Comparison of ENCODE assay signal across 20 cellular contexts in genomic region chr2:30512243-30512866, GRCh38.
DNase-seq lines count a peak whose midpoint lies in the region; ATAC-seq and TF ChIP-seq lines count a peak whose summit lies in the region.
"Had no signal": no experiment of that assay in that cellular context is flagged by ENCODE, and none has a peak within 500 bp of the region (broad histone marks: within the 10 kb centered on the region; RNA-seq: fewer than 3 reads in every experiment).

No MANE protein-coding gene starts in this region.

- no peak overlapping the region for H3K4me3 Mint-ChIP-seq in neural progenitor cell
- H3K4me3 Mint-ChIP-seq: CD4-positive, alpha-beta T cell had no signal

- TF ChIP-seq CTCF in left ventricle myocardium inferior (IDR thresholded peaks at IDR 0.05; ENCODE audit: borderline replicate concordance) = no peak
- no peak for TF ChIP-seq CTCF in epithelial cell of esophagus (IDR thresholded peaks at IDR 0.05; ENCODE audit: insufficient read depth, low read depth, low read length, missing control alignments)
- TF ChIP-seq CTCF in neural progenitor cell (IDR thresholded peaks at IDR 0.05) = no peak

- ATAC-seq in Right ventricle myocardium inferior (no peak), GM19328 (IDR thresholded peaks at IDR 0.05; ENCODE audit: unreplicated experiment) (no peak), HG03378 (IDR thresholded peaks at IDR 0.05; ENCODE audit: unreplicated experiment) (no peak)
- ATAC-seq: GM12878, Panc1 had no signal

- H2AFZ ChIP-seq in neural progenitor cell (replicated peaks) = no peak overlapping the region

- H3K4me1 ChIP-seq in left ventricle myocardium inferior = peaks cover 63% of the 10 kb centered on the region
- peaks cover 34% of the 10 kb centered on the region for H3K4me1 ChIP-seq in neural progenitor cell

- intact Hi-C loops in left ventricle myocardium inferior (cut with micrococcal nuclease) (no loop called here), Right ventricle myocardium inferior (cut with DNase I) (loop anchor here (5.0 to 10.0 kb wide), 3 partner anchors 98 to 155 kb away; no protein-coding TSS in a partner anchor)

- DNase-seq in left ventricle myocardium inferior (no peak), Right ventricle myocardium inferior (ENCODE audit: missing footprints) (no peak), NCI-H69 (lab: John Stamatoyannopoulos, UW) (peak; percentile 13), epithelial cell of esophagus (ENCODE audit: low read depth) (peak; percentile 36), neural progenitor cell (ENCODE audit: low spot score) (peak; percentile 42), cerebellar nuclear complex (lab: John Stamatoyannopoulos, UW) (no peak)
- DNase-seq: Caco-2; CD4-positive, alpha-beta T cell; DMS 273 treated with DMSO at 0.1 percent for 48 hours; GOT3; HCEC 1CT; KBM-7; NCI-H1694; NK-92 treated with Interleukin-12 subunit alpha and Interleukin-12 subunit beta, amount 100 ng/mL, for 24 hours had no signal

- H3K36me3 Mint-ChIP-seq in neural progenitor cell = peaks cover 18% of the 10 kb centered on the region

- H3K4me2 ChIP-seq in neural progenitor cell = peak overlapping the region; percentile 1

- H3K27me3 ChIP-seq in left ventricle myocardium inferior (ENCODE audit: low read depth) (no peaks in the 10 kb centered on the region), neural progenitor cell (no peaks in the 10 kb centered on the region)
- H3K27me3 ChIP-seq: SJCRH30 had no signal

- no peaks in the 10 kb centered on the region for H3K27me3 Mint-ChIP-seq in neural progenitor cell (ENCODE audit: insufficient read depth, low read depth)
- H3K27me3 Mint-ChIP-seq: CD4-positive, alpha-beta T cell had no signal

- H3K4me1 Mint-ChIP-seq in neural progenitor cell = peaks cover 28% of the 10 kb centered on the region

- H3K27ac Mint-ChIP-seq in neural progenitor cell = no peak overlapping the region
- H3K27ac Mint-ChIP-seq: CD4-positive, alpha-beta T cell had no signal

- H3K9me3 ChIP-seq in left ventricle myocardium inferior (replicated peaks) = peaks cover 24% of the 10 kb centered on the region
- H3K9me3 ChIP-seq in neural progenitor cell (ENCODE audit: low read depth) = no peaks in the 10 kb centered on the region

- H4K20me1 ChIP-seq in neural progenitor cell (ENCODE audit: low read depth) = peaks cover 32% of the 10 kb centered on the region

- peaks cover 20% of the 10 kb centered on the region for H3K9me3 Mint-ChIP-seq in neural progenitor cell

- H3K79me2 ChIP-seq in neural progenitor cell (ENCODE audit: low read depth) = peaks cover 68% of the 10 kb centered on the region

- no peaks in the 10 kb centered on the region for H3F3A ChIP-seq in neural progenitor cell (ENCODE audit: low read depth)

- H3K36me3 ChIP-seq in left ventricle myocardium inferior (peaks cover 6% of the 10 kb centered on the region), neural progenitor cell (no peaks in the 10 kb centered on the region)
- H3K36me3 ChIP-seq: SJCRH30 had no signal

- H3K9ac ChIP-seq in neural progenitor cell = no peak overlapping the region

- H3K4me3 ChIP-seq in left ventricle myocardium inferior = no peak overlapping the region
- H3K4me3 ChIP-seq in epithelial cell of esophagus (ENCODE audit: low read length) = no peak overlapping the region
- no peak overlapping the region for H3K4me3 ChIP-seq in neural progenitor cell
- H3K4me3 ChIP-seq: GM12878, SJCRH30 had no signal

- H3K27ac ChIP-seq in left ventricle myocardium inferior (replicated peaks) = peak overlapping the region; percentile 76
- H3K27ac ChIP-seq in neural progenitor cell = no peak overlapping the region
- H3K27ac ChIP-seq: HL-60 had no signal

Comparison
In these comparisons a context has a peak if more than half of its experiments do, and no peak if none do; other contexts are left out.
1. DNase-seq: peak in NCI-H69 (single experiment), epithelial cell of esophagus (single experiment) and neural progenitor cell (single experiment); none in left ventricle myocardium inferior (single experiment), Right ventricle myocardium inferior (single experiment) and cerebellar nuclear complex (0 of 2).